ENCODE assay signal across 10 cellular contexts in genomic region chr6:19303381-19303780, GRCh38.
DNase-seq lines count a peak whose midpoint lies in the region; ATAC-seq and TF ChIP-seq lines count a peak whose summit lies in the region.
"Had no signal": no experiment of that assay in that cellular context is flagged by ENCODE, and none has a peak within 500 bp of the region (broad histone marks: within the 10 kb centered on the region; RNA-seq: fewer than 3 reads in every experiment).

No MANE protein-coding gene starts in this region.

- H3K27me3 ChIP-seq in Panc1 (ENCODE audit: control insufficient read depth, insufficient read depth, low read length) = no peaks in the 10 kb centered on the region
- H3K27me3 ChIP-seq in left lung = no peaks in the 10 kb centered on the region
- no peaks in the 10 kb centered on the region for H3K27me3 ChIP-seq in thoracic aorta (replicated peaks; ENCODE audit: insufficient read depth)

- BruUV-seq in Panc1 (replicated peaks; lab: Mats Ljungman, UMichigan) = no TSS peak

- H3K36me3 ChIP-seq in Panc1 (ENCODE audit: control insufficient read depth, insufficient read depth, low read length) (no peaks in the 10 kb centered on the region), left lung (no peaks in the 10 kb centered on the region), thoracic aorta (no peaks in the 10 kb centered on the region)

- intact Hi-C loops in Panc1 (cut with micrococcal nuclease; ENCODE audit: unreplicated experiment) (no loop called here), left lung (cut with DNase I) (no loop called here), Right ventricle myocardium superior (cut with DNase I) (no loop called here)

- no peaks in the 10 kb centered on the region for H3K9me3 ChIP-seq in Panc1 (ENCODE audit: control insufficient read depth, insufficient read depth, low read depth, low read length)
- H3K9me3 ChIP-seq in left lung = peaks cover 0 to 2% of the 10 kb centered on the region in 2 donors
- H3K9me3 ChIP-seq in thoracic aorta = no peaks in the 10 kb centered on the region

- CTCF ChIA-PET in Panc1 (lab: Charles Lee) = interaction anchor here (0.6 kb wide), 1 partner anchor 43 kb away, joined by 4 read pairs; no protein-coding TSS in a partner anchor

- peak overlapping the region; percentile 29; the same call in 1 of the 2 replicates for H3K27ac ChIP-seq in Panc1 (ENCODE audit: low read length)
- peak overlapping the region; percentile 10 to 54 for H3K27ac ChIP-seq in left lung
- peak overlapping the region; percentile 60 to 74 for H3K27ac ChIP-seq in thoracic aorta

- H3K4me3 ChIP-seq in Panc1 (ENCODE audit: low read depth in 2 of 2, low read length in 2 of 2) (no peak overlapping the region), left lung (no peak overlapping the region), thoracic aorta (peak overlapping the region; percentile 50)

- POLR2A ChIA-PET in Panc1 (lab: Charles Lee) = no interaction called here

- ATAC-seq in Panc1 = no peak
- peak; percentile 95 for ATAC-seq in left lung
- ATAC-seq in thoracic aorta (ENCODE audit: insufficient number of reproducible peaks, low FRiP score, low read depth) = no peak
- no peak for ATAC-seq in GM21717 (IDR thresholded peaks at IDR 0.05; ENCODE audit: unreplicated experiment)
- ATAC-seq in stimulated activated naive CD8-positive, alpha-beta T cell treated with anti-CD3 and anti-CD28 coated beads, Interleukin-15, Interleukin-2, amounts not matched to agents 100 U/mL and 50 U/mL, for 24 hours = no peak
- no peak for ATAC-seq in Right ventricle myocardium superior (ENCODE audit: poor library complexity)

- in situ Hi-C loops in Panc1 (cut with HindIII; ENCODE audit: low pct_unique_long_range_greater_than_20kb, low sequenced_read_pairs) = no loop called here

- H3K4me1 ChIP-seq in Panc1 (ENCODE audit: control insufficient read depth, insufficient read depth, low read length) = no peaks in the 10 kb centered on the region
- H3K4me1 ChIP-seq in left lung = peaks cover 0 to 4% of the 10 kb centered on the region in 2 donors
- peaks cover 0 to 16% of the 10 kb centered on the region in 2 donors for H3K4me1 ChIP-seq in thoracic aorta (ENCODE audit: control insufficient read depth in 1 of 2, low read depth in 2 of 2)

- peak; percentile 46 for DNase-seq in NCI-H1436 treated with DMSO at 0.1 percent for 48 hours (lab: John Stamatoyannopoulos, UW)
- no peak for DNase-seq in Panc1 (ENCODE audit: low read depth, low spot score)
- peak in 1 of 2 donors; percentile 41 for DNase-seq in left lung
- DNase-seq in thoracic aorta (ENCODE audit: low spot score) = no peak
- DNase-seq in stimulated activated naive CD8-positive, alpha-beta T cell treated with anti-CD3 and anti-CD28 coated beads, Interleukin-15, Interleukin-2, amounts not matched to agents 100 U/mL and 50 U/mL, for 24 hours = no peak
- no peak for DNase-seq in NAMALWA (ENCODE audit: low spot score)
- DNase-seq in Right ventricle myocardium superior = no peak
- DNase-seq: activated CD4-positive, CD25-positive, alpha-beta regulatory T cell treated with anti-CD3 and anti-CD28 coated beads, Interleukin-2, amount 50 U/mL, for 72 hours; DND-41 had no signal

- no peak for TF ChIP-seq CTCF in Panc1 (IDR thresholded peaks at IDR 0.05)
- TF ChIP-seq CTCF in left lung (IDR thresholded peaks at IDR 0.05) = no peak
- TF ChIP-seq CTCF in thoracic aorta (IDR thresholded peaks at IDR 0.05) = no peak
